In the genomic region with DNA sequence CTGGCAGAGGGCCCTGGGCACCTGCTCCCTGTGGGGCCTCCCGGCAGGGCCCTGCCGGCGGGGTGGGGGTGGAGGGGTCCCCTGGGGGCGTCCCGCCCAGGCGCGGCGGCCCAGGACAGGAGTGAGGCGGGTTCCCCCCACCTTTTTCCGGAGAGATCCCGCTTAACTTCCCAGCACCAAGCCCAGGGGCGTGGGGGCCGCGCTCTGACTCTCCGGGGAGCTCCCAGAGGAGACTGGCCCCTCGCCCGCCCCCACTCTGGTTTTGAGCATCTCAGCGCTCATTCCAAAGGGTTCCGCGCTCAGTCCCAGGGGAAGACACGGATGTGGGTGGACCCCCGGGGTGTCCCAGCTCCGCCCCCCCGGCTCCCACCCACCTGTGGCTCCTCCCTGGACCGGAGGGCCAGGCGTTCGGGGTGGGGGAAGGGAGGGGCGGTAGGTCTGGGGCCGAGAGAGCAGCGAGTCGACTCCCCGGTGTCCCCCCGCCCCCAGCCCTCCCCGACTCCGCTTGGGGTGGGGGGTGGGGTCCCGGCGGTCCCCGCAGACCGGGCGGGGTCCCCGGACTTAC, we compare ENCODE assay signal across 8 cellular contexts. TPM values are rescaled to one million over a fixed set of nuclear protein-coding genes. Genes with fewer than 3 reads are reported as not detected.
A peak's percentile ranks its signal among the peaks of the same experiment; 100 is the strongest.
DNase-seq lines count a peak whose midpoint lies in the region; ATAC-seq and TF ChIP-seq lines count a peak whose summit lies in the region.

No MANE protein-coding gene starts in this region.

- peaks cover 5% of the 10 kb centered on the region for H3K27me3 Mint-ChIP-seq in nephron (ENCODE audit: low read depth)

- H3K4me1 ChIP-seq in A673 (ENCODE audit: insufficient read depth, low read length, poor library complexity, severe bottlenecking): peaks cover 7% of the 10 kb centered on the region
- H3K4me1 ChIP-seq in effector memory CD4-positive, alpha-beta T cell (ENCODE audit: control insufficient read depth, insufficient read depth, low read length, poor library complexity, severe bottlenecking): peaks cover 18% of the 10 kb centered on the region

- intact Hi-C loops in A673 (cut with micrococcal nuclease; ENCODE audit: unreplicated experiment): loop anchor here (10.0 kb wide), 1 partner anchor 76 kb away; no protein-coding TSS in a partner anchor

- no peak overlapping the region for H3K27ac Mint-ChIP-seq in nephron

- ATAC-seq in GM21528 (IDR thresholded peaks at IDR 0.05; ENCODE audit: low FRiP score, unreplicated experiment): no peak

- H3K4me1 Mint-ChIP-seq in nephron: peaks cover 15% of the 10 kb centered on the region

- H3K9me3 Mint-ChIP-seq in nephron: no peaks in the 10 kb centered on the region

- CTCF ChIA-PET in A673 (lab: Charles Lee): no interaction called here

- TF ChIP-seq CTCF in A673 (conservative IDR thresholded peaks at IDR 0.05; ENCODE audit: low read depth, low read length) (no peak), HFF-Myc (IDR thresholded peaks at IDR 0.05; ENCODE audit: low read depth, low read length, missing control alignments) (no peak), nephron (IDR thresholded peaks at IDR 0.05; ENCODE audit: unreplicated experiment in 3 of 3) (no peak)

- H3K9me3 ChIP-seq in A673 (ENCODE audit: low read depth, low read length, poor library complexity, severe bottlenecking): no peaks in the 10 kb centered on the region
- H3K9me3 ChIP-seq in effector memory CD4-positive, alpha-beta T cell (ENCODE audit: control insufficient read depth, low read length): no peaks in the 10 kb centered on the region

- no peak overlapping the region for H3K27ac ChIP-seq in A673 (ENCODE audit: low read depth, low read length, poor library complexity, severe bottlenecking)
- H3K27ac ChIP-seq in effector memory CD4-positive, alpha-beta T cell (ENCODE audit: insufficient read depth, low read length, poor library complexity, severe bottlenecking): no peak overlapping the region

- DNase-seq in A673 (ENCODE audit: low spot score): peak; percentile 31
- no peak for DNase-seq in HFF-Myc (ENCODE audit: extremely low read depth, low read depth)
- no peak for DNase-seq in effector memory CD4-positive, alpha-beta T cell
- no peak for DNase-seq in iPS-NIHi7 (ENCODE audit: extremely low spot score)
- DNase-seq in NCI-H2029 (lab: John Stamatoyannopoulos, UW): no peak
- DNase-seq in HUDEP-2 (lab: John Stamatoyannopoulos, UW; ENCODE audit: unreplicated experiment in 76 of 76): no peak

- H3K4me3 ChIP-seq in A673 (ENCODE audit: low read depth, low read length, poor library complexity, severe bottlenecking) (peak overlapping the region; percentile 63), HFF-Myc (replicated peaks; ENCODE audit: low read depth, low read length) (peak overlapping the region; percentile 34)
- H3K4me3 ChIP-seq in effector memory CD4-positive, alpha-beta T cell (ENCODE audit: insufficient read depth, low read depth, low read length, poor library complexity, severe bottlenecking): peak overlapping the region; percentile 48

- BruUV-seq in A673 (replicated peaks; lab: Mats Ljungman, UMichigan): no TSS peak

- H3K36me3 Mint-ChIP-seq in nephron (ENCODE audit: low read depth): no peaks in the 10 kb centered on the region

- peaks cover 7% of the 10 kb centered on the region for H3K27me3 ChIP-seq in A673 (replicated peaks; ENCODE audit: insufficient read depth, low read depth, low read length, poor library complexity)
- H3K27me3 ChIP-seq in effector memory CD4-positive, alpha-beta T cell (replicated peaks; ENCODE audit: control insufficient read depth, insufficient read depth, low read length, poor library complexity, severe bottlenecking): peaks cover 11% of the 10 kb centered on the region

- POLR2A ChIA-PET in A673 (lab: Charles Lee; ENCODE audit: low non-redundant PET): no interaction called here

- peak overlapping the region in 2 of 3 experiments; percentile 68 to 70 for H3K4me3 Mint-ChIP-seq in nephron

- H3K36me3 ChIP-seq in A673 (ENCODE audit: insufficient read depth, low read length, poor library complexity, severe bottlenecking): no peaks in the 10 kb centered on the region
- H3K36me3 ChIP-seq in effector memory CD4-positive, alpha-beta T cell (ENCODE audit: control insufficient read depth, insufficient read depth, low read length): no peaks in the 10 kb centered on the region

RNA-seq across cellular contexts. Expression of a gene that starts 0.4 kb away (rescaled TPM):
- total RNA-seq in A673 (2021): 1.8 and 3.5 TPM in 2 replicates

RNA-seq across cellular contexts. Expression of a gene that starts 52.3 kb away (rescaled TPM):
- total RNA-seq in A673 (2021): 1.1 and 2.0 TPM in 2 replicates
